In the genomic region with DNA sequence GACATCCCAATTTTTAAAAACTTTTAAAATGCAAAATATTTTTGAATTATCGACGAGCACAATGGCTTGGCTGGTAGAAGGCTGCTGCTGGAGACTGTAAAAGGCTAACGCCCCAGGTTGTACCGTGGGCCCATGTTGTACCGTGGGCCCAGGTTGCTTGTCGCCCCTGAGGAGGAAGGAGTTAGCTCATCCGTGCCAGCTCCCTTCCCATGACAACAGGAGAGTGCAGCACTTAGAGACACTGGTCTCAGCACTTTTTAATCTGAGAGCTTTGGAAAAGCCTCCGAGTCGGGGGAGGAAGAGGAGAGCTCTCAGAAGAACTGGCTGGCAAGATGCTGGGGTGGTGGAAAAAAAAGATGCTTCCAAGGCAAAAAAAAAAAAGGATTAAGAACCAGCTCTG, we compare ENCODE assay signal across 28 cellular contexts.
"Had no signal": no experiment of that assay in that cellular context is flagged by ENCODE, and none has a peak within 500 bp of the region (broad histone marks: within the 10 kb centered on the region; RNA-seq: fewer than 3 reads in every experiment).

No MANE protein-coding gene starts in this region.

- H3K4me2 ChIP-seq: neural progenitor cell had no signal

- FAIRE-seq: small intestine, urothelium cell line had no signal

- H2AFZ ChIP-seq: neural progenitor cell, parathyroid adenoma had no signal

- H3K27ac ChIP-seq: neural progenitor cell, ovary, parathyroid adenoma, psoas muscle, right lobe of liver, sigmoid colon, stomach, suprapubic skin, testis, tibial artery, upper lobe of left lung, vagina had no signal

- H3K27ac Mint-ChIP-seq: natural killer cell; nephron; neural progenitor cell; progenitor cell of endocrine pancreas; stimulated activated effector memory CD8-positive, alpha-beta T cell treated with anti-CD3 and anti-CD28 coated beads, Interleukin-12 subunit alpha, Interleukin-12 subunit beta, amount 100 ng/mL, for 72 hours; stimulated activated naive B cell treated with anti-CD40 and anti-IgM and Interleukin-4, amounts not matched to agents 10 μg/mL and 1 μg/mL and 100 μg/mL, for 72 hours; stimulated activated naive CD8-positive, alpha-beta T cell treated with anti-CD3 and anti-CD28 coated beads, Interleukin-15, Interleukin-2, amounts not matched to agents 100 ng/mL and 50 ng/mL, for 24 hours had no signal

- H3K9me3 ChIP-seq: ovary, psoas muscle, right lobe of liver, testis, tibial artery, upper lobe of left lung, vagina had no signal

- H3K4me3 ChIP-seq: neural progenitor cell, ovary, psoas muscle, right lobe of liver, sigmoid colon, stomach, suprapubic skin, testis, tibial artery, upper lobe of left lung, vagina had no signal

- H3K4me3 Mint-ChIP-seq: natural killer cell; nephron; neural progenitor cell; stimulated activated effector memory CD8-positive, alpha-beta T cell treated with anti-CD3 and anti-CD28 coated beads, Interleukin-12 subunit alpha, Interleukin-12 subunit beta, amount 100 ng/mL, for 72 hours; stimulated activated naive B cell treated with anti-CD40 and anti-IgM and Interleukin-4, amounts not matched to agents 10 μg/mL and 1 μg/mL and 100 μg/mL, for 72 hours; stimulated activated naive CD8-positive, alpha-beta T cell treated with anti-CD3 and anti-CD28 coated beads, Interleukin-15, Interleukin-2, amounts not matched to agents 100 ng/mL and 50 ng/mL, for 24 hours had no signal

- H3K27me3 ChIP-seq: ovary, right lobe of liver, testis, upper lobe of left lung, vagina had no signal

- H3K4me1 ChIP-seq: parathyroid adenoma, psoas muscle, right lobe of liver, sigmoid colon, stomach, suprapubic skin, testis, tibial artery, upper lobe of left lung, vagina had no signal

- H3K9me3 Mint-ChIP-seq: natural killer cell; nephron; neural progenitor cell; stimulated activated effector memory CD8-positive, alpha-beta T cell treated with anti-CD3 and anti-CD28 coated beads, Interleukin-12 subunit alpha, Interleukin-12 subunit beta, amount 100 ng/mL, for 72 hours had no signal

- H3K36me3 ChIP-seq: neural progenitor cell, ovary, right lobe of liver, sigmoid colon, stomach, suprapubic skin, tibial artery, upper lobe of left lung, vagina had no signal

- H3K79me2 ChIP-seq: parathyroid adenoma had no signal

- ATAC-seq: natural killer cell; psoas muscle; right cardiac atrium; right lobe of liver; stimulated activated effector memory CD8-positive, alpha-beta T cell treated with anti-CD3 and anti-CD28 coated beads, Interleukin-12 subunit alpha, Interleukin-12 subunit beta, amount 100 ng/mL, for 72 hours; stimulated activated naive B cell treated with anti-CD40 and anti-IgM and Interleukin-4, amounts not matched to agents 10 μg/mL and 1 μg/mL and 100 μg/mL, for 72 hours had no signal

- DNase-seq: natural killer cell; occipital lobe; ovary; psoas muscle; right cardiac atrium; right lobe of liver; sigmoid colon; small intestine; stimulated activated CD4-positive, alpha-beta T cell treated with anti-CD3 and anti-CD28 coated beads, Interleukin-15, amount 100 ng/mL, for 24 hours; stimulated activated CD4-positive, alpha-beta T cell treated with anti-CD3 and anti-CD28 coated beads, Interleukin-2, amount 100 ng/mL, for 24 hours; stimulated activated CD4-positive, alpha-beta T cell treated with anti-CD3 and anti-CD28 coated beads, Interleukin-2, amount 100 ng/mL, for 48 hours; stimulated activated CD4-positive, alpha-beta T cell treated with anti-CD3 and anti-CD28 coated beads, Interleukin-4, amount 100 ng/mL, for 24 hours; stimulated activated naive B cell treated with anti-CD40 and anti-IgM and Interleukin-4, amounts not matched to agents 10 μg/mL and 1 μg/mL and 100 μg/mL, for 72 hours; stimulated activated naive CD4-positive, alpha-beta T cell treated with Interleukin-2 at 50 U/mL for 16 hours; stomach; testis; tibial artery; trophoblast cell; upper lobe of left lung had no signal

- H3K9ac ChIP-seq: neural progenitor cell, parathyroid adenoma had no signal

- H3K36me3 Mint-ChIP-seq: natural killer cell; neural progenitor cell; stimulated activated effector memory CD8-positive, alpha-beta T cell treated with anti-CD3 and anti-CD28 coated beads, Interleukin-12 subunit alpha, Interleukin-12 subunit beta, amount 100 ng/mL, for 72 hours had no signal

- H3K4me1 Mint-ChIP-seq: natural killer cell; nephron; stimulated activated effector memory CD8-positive, alpha-beta T cell treated with anti-CD3 and anti-CD28 coated beads, Interleukin-12 subunit alpha, Interleukin-12 subunit beta, amount 100 ng/mL, for 72 hours had no signal
